Comparison of ENCODE assay signal across 11 cellular contexts in genomic region chr22:19522190-19522880, GRCh38. TPM values are rescaled to one million over a fixed set of nuclear protein-coding genes. Genes with fewer than 3 reads are reported as not detected.
DNase-seq lines count a peak whose midpoint lies in the region; ATAC-seq, FAIRE-seq and TF ChIP-seq lines count a peak whose summit lies in the region.
"Had no signal": no experiment of that assay in that cellular context is flagged by ENCODE, and none has a peak within 500 bp of the region (broad histone marks: within the 10 kb centered on the region; RNA-seq: fewer than 3 reads in every experiment).

No MANE protein-coding gene starts in this region.

- intact Hi-C loops in right lobe of liver (cut with DNase I), result no loop called here
- intact Hi-C loops in HepG2 (cut with micrococcal nuclease; ENCODE audit: unreplicated experiment), result no loop called here

- peak overlapping the region; percentile 29 to 40 (median 35) for H3K4me3 ChIP-seq in right lobe of liver
- no peak overlapping the region for H3K4me3 ChIP-seq in HepG2 (replicated peaks in 1 of 3; ENCODE audit: insufficient read depth in 1 of 3, low read depth in 2 of 3, low read length in 3 of 3)

- peaks cover 0 to 14% (median 2%) of the 10 kb centered on the region in 4 donors for H3K4me1 ChIP-seq in right lobe of liver
- no peaks in the 10 kb centered on the region for H3K4me1 ChIP-seq in HepG2 (ENCODE audit: insufficient read depth, low read length)

- H3K9me3 Mint-ChIP-seq in memory B cell (no peaks in the 10 kb centered on the region), mesothelial cell of epicardium (no peaks in the 10 kb centered on the region)
- H3K9me3 Mint-ChIP-seq: activated T-cell treated with anti-CD3 and anti-CD28 coated beads, Interleukin-2, amount 50 U/mL, for 72 hours had no signal

- H3K36me3 Mint-ChIP-seq in memory B cell (no peaks in the 10 kb centered on the region), mesothelial cell of epicardium (no peaks in the 10 kb centered on the region)

- in situ Hi-C loops in HepG2 (cut with HindIII; ENCODE audit: extremely low pct_ligation_motif_present, low pct_unique_long_range_greater_than_20kb), result no loop called here

- ATAC-seq in right lobe of liver (no peak), HepG2 (no peak), memory B cell (ENCODE audit: low read depth) (no peak), HG03520 (IDR thresholded peaks at IDR 0.05; ENCODE audit: unreplicated experiment) (no peak), HG03196 (IDR thresholded peaks at IDR 0.05; ENCODE audit: unreplicated experiment) (no peak)

- no peak overlapping the region for H3K27ac Mint-ChIP-seq in memory B cell
- H3K27ac Mint-ChIP-seq in mesothelial cell of epicardium, result no peak overlapping the region
- H3K27ac Mint-ChIP-seq: activated T-cell treated with anti-CD3 and anti-CD28 coated beads, Interleukin-2, amount 50 U/mL, for 72 hours had no signal

- peak overlapping the region; percentile 57 for H3K4me3 Mint-ChIP-seq in memory B cell
- H3K4me3 Mint-ChIP-seq in mesothelial cell of epicardium, result no peak overlapping the region

- TF ChIP-seq RAD21 in HepG2 (CRISPR knock-in tag; IDR thresholded peaks at IDR 0.05), result no peak

- H3K36me3 ChIP-seq in right lobe of liver (no peaks in the 10 kb centered on the region), HepG2 (replicated peaks in 1 of 2; ENCODE audit: control insufficient read depth in 1 of 2, insufficient read depth in 2 of 2, low read length in 2 of 2) (peaks cover 0 to 5% of the 10 kb centered on the region in 2 experiments; a peak in 1 of 5 replicates)

- BruUV-seq in HepG2 (replicated peaks; lab: Mats Ljungman, UMichigan), result no TSS peak

- DNase-seq in right lobe of liver (peak in 1 of 3 donors; percentile 49), HepG2 (ENCODE audit: low spot score) (no peak), amygdala (lab: John Stamatoyannopoulos, UW) (peak in 35 of 56 donors; percentile 6 to 70 (median 35)), memory B cell (ENCODE audit: low spot score in 2 of 2) (no peak), SW 1271 (lab: John Stamatoyannopoulos, UW) (no peak), mesothelial cell of epicardium (ENCODE audit: low spot score in 2 of 2, unreplicated experiment in 2 of 2) (no peak)
- DNase-seq: activated T-cell treated with anti-CD3 and anti-CD28 coated beads, Interleukin-2, amount 50 U/mL, for 72 hours; NCI-H187 treated with DMSO at 0.1 percent for 48 hours had no signal

- no peaks in the 10 kb centered on the region for H3K9me3 ChIP-seq in right lobe of liver
- no peaks in the 10 kb centered on the region for H3K9me3 ChIP-seq in HepG2 (ENCODE audit: low read length)

- no peaks in the 10 kb centered on the region for H4K20me1 ChIP-seq in HepG2 (ENCODE audit: insufficient read depth, low read length)

- H3K4me1 Mint-ChIP-seq in memory B cell, result peaks cover 6% of the 10 kb centered on the region
- H3K4me1 Mint-ChIP-seq in mesothelial cell of epicardium, result peaks cover 12% of the 10 kb centered on the region

- CTCF ChIA-PET in HepG2 (lab: Yijun Ruan, JAX; ENCODE audit: low intra/inter-chr PET ratio, low total read pairs), result no interaction called here

- FAIRE-seq in HepG2 (lab: Jason Lieb, UNC), result no peak
- FAIRE-seq: H54 had no signal

- WGBS in right lobe of liver (ENCODE audit: insufficient coverage, low coverage, low lambda C conversion rate, missing lambda C conversion rate), result 40% methylated on average over 1 of the region's 16 CpGs
- 93% methylated on average over 6 of the region's 16 CpGs for WGBS in HepG2 (ENCODE audit: low lambda C conversion rate)

- no peak for TF ChIP-seq EP300 in HepG2 (IDR thresholded peaks at IDR 0.05; ENCODE audit: low read depth in 2 of 2, low read length in 2 of 2)
- no peak for TF ChIP-seq EP300 in HepG2 (CRISPR knock-in tag; IDR thresholded peaks at IDR 0.05; ENCODE audit: borderline replicate concordance)

- H2AFZ ChIP-seq in HepG2 (ENCODE audit: low read length), result no peak overlapping the region

- no peak overlapping the region for H3K4me2 ChIP-seq in HepG2 (ENCODE audit: low read depth, low read length)

- POLR2A ChIA-PET in HepG2 (lab: Yijun Ruan, JAX), result no interaction called here

- H3K27me3 Mint-ChIP-seq in memory B cell, result peaks cover 23% of the 10 kb centered on the region
- H3K27me3 Mint-ChIP-seq in mesothelial cell of epicardium (ENCODE audit: low read depth), result peaks cover 57% of the 10 kb centered on the region

- H3K27ac ChIP-seq in right lobe of liver, result no peak overlapping the region
- H3K27ac ChIP-seq in HepG2 (ENCODE audit: extremely low read length, insufficient read depth, low read length), result no peak overlapping the region

- H3K9ac ChIP-seq in HepG2 (ENCODE audit: insufficient read depth, low read depth, low read length), result no peak overlapping the region

- no peaks in the 10 kb centered on the region for H3K79me2 ChIP-seq in HepG2 (ENCODE audit: insufficient read depth, low read length)

- peaks cover 0 to 21% of the 10 kb centered on the region in 2 donors for H3K27me3 ChIP-seq in right lobe of liver
- 0 out of 5 replicates have a peak, but pooled peaks cover 0 to 5% of the 10 kb centered on the region in 2 experiments for H3K27me3 ChIP-seq in HepG2 (ENCODE audit: control insufficient read depth in 1 of 2, insufficient read depth in 2 of 2, low read length in 2 of 2)

- no peak for TF ChIP-seq POLR2A in right lobe of liver (IDR thresholded peaks at IDR 0.05)
- no peak for TF ChIP-seq POLR2A in HepG2 (IDR thresholded peaks at IDR 0.05; ENCODE audit: insufficient read depth in 1 of 2, low read depth in 2 of 2, low read length in 2 of 2)

- TF ChIP-seq CTCF in right lobe of liver (IDR thresholded peaks at IDR 0.05) (no peak), HepG2 (CRISPR knock-in tag; IDR thresholded peaks at IDR 0.05) (no peak), mesothelial cell of epicardium (IDR thresholded peaks at IDR 0.05; ENCODE audit: unreplicated experiment) (no peak)

RNA-seq across cellular contexts. Expression of gene CLDN5, which starts 1.9 kb away (rescaled TPM):
- 10 to 100 TPM in 2 of 6 experiments, 1 to 10 TPM in 4; 4.4 to 12.1 (median 5.7) TPM for total RNA-seq in right lobe of liver
- total RNA-seq in HepG2 (2016; rRNA removed; fragmentation: Illumina TruSeq; extraction: Trizol), result not detected in 2 replicates
- total RNA-seq in HepG2 (2016; cell fraction: cytosol; rRNA removed; fragmentation: Illumina TruSeq; extraction: Trizol; ENCODE audit: low read depth), result not detected in 2 replicates
- not detected in 2 replicates for total RNA-seq in HepG2 (2016; cell fraction: insoluble cytoplasmic fraction; rRNA removed; fragmentation: Illumina TruSeq; extraction: Trizol)
- not detected in 2 replicates for total RNA-seq in HepG2 (2016; cell fraction: membrane; rRNA removed; fragmentation: Illumina TruSeq; extraction: Trizol)
- total RNA-seq in HepG2 (2016; cell fraction: nucleus; rRNA removed; fragmentation: Illumina TruSeq; extraction: Trizol), result not detected in 2 replicates
- not detected in 2 replicates for polyA plus RNA-seq in HepG2 (2011; rRNA removed)
- polyA plus RNA-seq in HepG2 (2011; cell fraction: cytosol; rRNA removed), result 0.04 TPM in 1 of 2 replicates, not detected in the other
- polyA plus RNA-seq in HepG2 (2011; cell fraction: nucleus; rRNA removed), result not detected in 2 replicates
- polyA plus RNA-seq in HepG2 (2012), result not detected in 2 replicates
- polyA plus RNA-seq in HepG2 (2016; cell fraction: cytosol; fragmentation: Illumina TruSeq; extraction: Trizol; ENCODE audit: low read depth), result not detected in 2 replicates
- polyA plus RNA-seq in HepG2 (2016; cell fraction: insoluble cytoplasmic fraction; fragmentation: Illumina TruSeq; extraction: Trizol; ENCODE audit: low read depth), result not detected in 2 replicates
- not detected in 2 replicates for polyA plus RNA-seq in HepG2 (2016; cell fraction: membrane; fragmentation: Illumina TruSeq; extraction: Trizol; ENCODE audit: low read depth)
- polyA plus RNA-seq in HepG2 (2016; cell fraction: nucleus; fragmentation: Illumina TruSeq; extraction: Trizol; ENCODE audit: insufficient read depth, low read depth), result not detected in 2 replicates
- not detected in 2 replicates for polyA minus RNA-seq in HepG2 (2011; rRNA and poly(A)+ RNA removed; ENCODE audit: low replicate concordance)
- not detected in 2 replicates for polyA minus RNA-seq in HepG2 (2011; cell fraction: cytosol; rRNA and poly(A)+ RNA removed)
- not detected in 2 replicates for polyA minus RNA-seq in HepG2 (2011; cell fraction: nucleus; rRNA and poly(A)+ RNA removed)
- total RNA-seq in mesothelial cell of epicardium, result not detected in 3 replicates

RNA-seq across cellular contexts. Expression of gene CDC45, which starts 42.6 kb away (rescaled TPM):
- total RNA-seq in right lobe of liver (1 to 10 TPM in 2 of 6 experiments, under 1 TPM in 3, not detected in 1; 0.39 to 4.2 (median 0.56) TPM), HepG2 (2016; rRNA removed; fragmentation: Illumina TruSeq; extraction: Trizol) (34.8 and 36.3 TPM in 2 replicates), mesothelial cell of epicardium (12.2 to 15.3 TPM (median 12.5 TPM) in 3 replicates)
- 5.0 and 6.1 TPM in 2 replicates for total RNA-seq in HepG2 (2016; cell fraction: cytosol; rRNA removed; fragmentation: Illumina TruSeq; extraction: Trizol; ENCODE audit: low read depth)
- total RNA-seq in HepG2 (2016; cell fraction: insoluble cytoplasmic fraction; rRNA removed; fragmentation: Illumina TruSeq; extraction: Trizol), result 31.8 and 36.3 TPM in 2 replicates
- 8.7 and 9.6 TPM in 2 replicates for total RNA-seq in HepG2 (2016; cell fraction: membrane; rRNA removed; fragmentation: Illumina TruSeq; extraction: Trizol)
- 33.9 and 34.5 TPM in 2 replicates for total RNA-seq in HepG2 (2016; cell fraction: nucleus; rRNA removed; fragmentation: Illumina TruSeq; extraction: Trizol)
- 11.0 and 14.4 TPM in 2 replicates for polyA plus RNA-seq in HepG2 (2011; rRNA removed)
- polyA plus RNA-seq in HepG2 (2011; cell fraction: cytosol; rRNA removed), result 9.7 and 11.5 TPM in 2 replicates
- polyA plus RNA-seq in HepG2 (2011; cell fraction: nucleus; rRNA removed), result 21.8 and 33.5 TPM in 2 replicates
- 4.7 and 9.8 TPM in 2 replicates for polyA plus RNA-seq in HepG2 (2012)
- polyA plus RNA-seq in HepG2 (2016; cell fraction: cytosol; fragmentation: Illumina TruSeq; extraction: Trizol; ENCODE audit: low read depth), result 4.3 and 4.5 TPM in 2 replicates
- polyA plus RNA-seq in HepG2 (2016; cell fraction: insoluble cytoplasmic fraction; fragmentation: Illumina TruSeq; extraction: Trizol; ENCODE audit: low read depth), result 29.4 and 30.1 TPM in 2 replicates
- 6.4 and 6.7 TPM in 2 replicates for polyA plus RNA-seq in HepG2 (2016; cell fraction: membrane; fragmentation: Illumina TruSeq; extraction: Trizol; ENCODE audit: low read depth)
- 69.2 and 76.1 TPM in 2 replicates for polyA plus RNA-seq in HepG2 (2016; cell fraction: nucleus; fragmentation: Illumina TruSeq; extraction: Trizol; ENCODE audit: insufficient read depth, low read depth)
- polyA minus RNA-seq in HepG2 (2011; rRNA and poly(A)+ RNA removed; ENCODE audit: low replicate concordance), result 15.8 and 70.6 TPM in 2 replicates
- 4.4 and 6.0 TPM in 2 replicates for polyA minus RNA-seq in HepG2 (2011; cell fraction: cytosol; rRNA and poly(A)+ RNA removed)
- polyA minus RNA-seq in HepG2 (2011; cell fraction: nucleus; rRNA and poly(A)+ RNA removed), result 15.7 and 19.4 TPM in 2 replicates

RNA-seq across cellular contexts. Expression of gene UFD1, which starts 43.3 kb away (rescaled TPM):
- total RNA-seq in right lobe of liver (10 to 100 TPM; 26.8 to 43.7 (median 32.1) TPM), HepG2 (2016; rRNA removed; fragmentation: Illumina TruSeq; extraction: Trizol) (51.1 and 58.2 TPM in 2 replicates), mesothelial cell of epicardium (38.8 to 45.0 TPM (median 43.2 TPM) in 3 replicates)
- 23.2 and 32.3 TPM in 2 replicates for total RNA-seq in HepG2 (2016; cell fraction: cytosol; rRNA removed; fragmentation: Illumina TruSeq; extraction: Trizol; ENCODE audit: low read depth)
- 55.2 and 58.4 TPM in 2 replicates for total RNA-seq in HepG2 (2016; cell fraction: insoluble cytoplasmic fraction; rRNA removed; fragmentation: Illumina TruSeq; extraction: Trizol)
- total RNA-seq in HepG2 (2016; cell fraction: membrane; rRNA removed; fragmentation: Illumina TruSeq; extraction: Trizol), result 29.0 and 30.3 TPM in 2 replicates
- 29.6 and 37.6 TPM in 2 replicates for total RNA-seq in HepG2 (2016; cell fraction: nucleus; rRNA removed; fragmentation: Illumina TruSeq; extraction: Trizol)
- 45.0 and 47.9 TPM in 2 replicates for polyA plus RNA-seq in HepG2 (2011; rRNA removed)
- polyA plus RNA-seq in HepG2 (2011; cell fraction: cytosol; rRNA removed), result 41.5 and 49.4 TPM in 2 replicates
- polyA plus RNA-seq in HepG2 (2011; cell fraction: nucleus; rRNA removed), result 42.9 and 51.2 TPM in 2 replicates
- 29.1 and 43.9 TPM in 2 replicates for polyA plus RNA-seq in HepG2 (2012)
- 54.2 and 76.9 TPM in 2 replicates for polyA plus RNA-seq in HepG2 (2016; cell fraction: cytosol; fragmentation: Illumina TruSeq; extraction: Trizol; ENCODE audit: low read depth)
- 87.5 and 96.2 TPM in 2 replicates for polyA plus RNA-seq in HepG2 (2016; cell fraction: insoluble cytoplasmic fraction; fragmentation: Illumina TruSeq; extraction: Trizol; ENCODE audit: low read depth)
- 46.8 and 50.4 TPM in 2 replicates for polyA plus RNA-seq in HepG2 (2016; cell fraction: membrane; fragmentation: Illumina TruSeq; extraction: Trizol; ENCODE audit: low read depth)
- polyA plus RNA-seq in HepG2 (2016; cell fraction: nucleus; fragmentation: Illumina TruSeq; extraction: Trizol; ENCODE audit: insufficient read depth, low read depth), result 73.9 and 75.5 TPM in 2 replicates
- 41.3 and 201 TPM in 2 replicates for polyA minus RNA-seq in HepG2 (2011; rRNA and poly(A)+ RNA removed; ENCODE audit: low replicate concordance)
- polyA minus RNA-seq in HepG2 (2011; cell fraction: cytosol; rRNA and poly(A)+ RNA removed), result 13.8 and 14.2 TPM in 2 replicates
- polyA minus RNA-seq in HepG2 (2011; cell fraction: nucleus; rRNA and poly(A)+ RNA removed), result 32.1 and 32.2 TPM in 2 replicates

Comparison
In these comparisons a context has a peak if more than half of its experiments do, and no peak if none do; other contexts are left out.
1. H3K4me3 ChIP-seq: peak in right lobe of liver (3 of 3); none in HepG2 (0 of 3).
2. DNase-seq: peak in amygdala (35 of 56); none in HepG2 (single experiment), memory B cell (0 of 2), SW 1271 (0 of 2) and mesothelial cell of epicardium (0 of 2).